1 cellular context compared by ENCODE assay signal in the genomic region with DNA sequence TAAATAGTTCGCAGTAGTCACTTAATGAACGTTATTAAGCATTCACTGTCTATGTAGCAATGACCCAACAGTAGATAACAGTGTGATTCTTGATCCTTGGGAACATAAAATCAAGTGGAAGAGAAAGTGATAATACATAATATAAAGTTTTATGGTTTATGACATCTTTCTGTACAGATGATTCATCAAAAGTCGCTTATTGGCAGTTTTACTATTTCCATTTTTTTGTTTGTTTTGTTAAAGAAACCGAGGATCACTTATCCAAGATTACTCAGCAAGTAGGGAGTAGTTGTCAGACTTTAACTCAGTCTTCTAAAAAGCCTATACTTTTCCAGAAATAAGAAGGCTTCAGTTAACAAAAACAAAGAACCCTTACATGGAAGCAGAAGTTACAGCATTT.
TF ChIP-seq lines count a peak whose summit lies in the region.

No MANE protein-coding gene starts in this region.

TF ChIP-seq in IMR-90, 13 proteins besides CTCF, POLR2A, EP300 and RAD21:
- no peak for TF ChIP-seq SMC3 (IDR thresholded peaks at IDR 0.05; ENCODE audit: low read depth, low read length)
- no peak for TF ChIP-seq FOS (IDR thresholded peaks at IDR 0.05; ENCODE audit: low read depth, low read length)
- TF ChIP-seq RCOR1 (IDR thresholded peaks at IDR 0.05; ENCODE audit: insufficient replicate concordance, low read length): no peak
